Comparison of ENCODE assay signal across 21 cellular contexts in the genomic region with DNA sequence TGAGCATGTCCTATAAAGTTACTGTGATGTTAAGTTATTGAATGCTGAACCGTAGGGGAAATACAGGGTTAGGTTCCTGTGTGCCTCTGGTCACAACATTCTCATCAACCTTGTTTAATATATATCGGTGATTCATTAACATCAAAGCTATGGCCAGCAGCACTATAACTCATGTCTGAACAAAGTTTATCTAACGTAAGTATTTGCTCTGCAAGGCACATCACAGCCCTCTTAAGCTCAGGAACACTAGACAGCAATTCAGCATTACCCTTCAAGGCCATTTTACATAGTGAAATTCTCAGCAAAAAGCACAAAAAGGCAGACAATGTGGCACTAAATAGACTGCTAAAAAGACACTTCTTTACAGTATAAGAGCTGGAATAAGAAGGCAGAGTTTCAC.
A peak's percentile ranks its signal among the peaks of the same experiment; 100 is the strongest.
DNase-seq lines count a peak whose midpoint lies in the region; FAIRE-seq and TF ChIP-seq lines count a peak whose summit lies in the region.
"Had no signal": no experiment of that assay in that cellular context is flagged by ENCODE, and none has a peak within 500 bp of the region (broad histone marks: within the 10 kb centered on the region; RNA-seq: fewer than 3 reads in every experiment).

No MANE protein-coding gene starts in this region.

- no peak for TF ChIP-seq CTCF in epithelial cell of esophagus (IDR thresholded peaks at IDR 0.05; ENCODE audit: insufficient read depth, low read depth, low read length, missing control alignments)

- no peak for TF ChIP-seq POLR2A in H54 (IDR thresholded peaks at IDR 0.05; ENCODE audit: low read depth, low read length)

- peak; percentile 75 for FAIRE-seq in H54 (lab: Jason Lieb, UNC)

- no peak overlapping the region for H3K4me3 ChIP-seq in epithelial cell of esophagus (ENCODE audit: low read length)
- H3K4me3 ChIP-seq: GM23338, PC-9, SJCRH30 had no signal

- DNase-seq in H54 (ENCODE audit: insufficient read length, low spot score) = no peak
- peak; percentile 75 for DNase-seq in NCI-H510A treated with DMSO at 0.1 percent for 48 hours (lab: John Stamatoyannopoulos, UW)
- DNase-seq in epithelial cell of esophagus (ENCODE audit: low read depth) = peak; percentile 42
- no peak for DNase-seq in hippocampal formation (lab: John Stamatoyannopoulos, UW)
- DNase-seq in DMS114 treated with DMSO at 0.1 percent for 48 hours (lab: John Stamatoyannopoulos, UW; ENCODE audit: unreplicated experiment) = no peak
- DNase-seq in GM03348 (ENCODE audit: low spot score) = no peak
- DNase-seq in UCSD-AML1 (lab: John Stamatoyannopoulos, UW; ENCODE audit: unreplicated experiment) = no peak
- DNase-seq: BE2C; CD8-positive, alpha-beta memory T cell; DMS153; HCEC 1CT; Kasumi-1; NCI-H1092 treated with DMSO at 0.1 percent for 48 hours; NCI-H1436; NCI-H1930; NCI-H2107; NCI-H446; NCI-H526 treated with DMSO at 0.1 percent for 48 hours; PC-9; SJCRH30 had no signal

Comparison
In these comparisons a context has a peak if more than half of its experiments do, and no peak if none do; other contexts are left out.
1. DNase-seq: peak in NCI-H510A treated with DMSO at 0.1 percent for 48 hours (single experiment) and epithelial cell of esophagus (single experiment); none in H54 (single experiment), hippocampal formation (0 of 2), DMS114 treated with DMSO at 0.1 percent for 48 hours (single experiment), GM03348 (single experiment) and UCSD-AML1 (single experiment).